ENCODE assay signal across 32 cellular contexts in genomic region chr6:49468042-49468441, GRCh38. TPM values are rescaled to one million over a fixed set of nuclear protein-coding genes. Genes with fewer than 3 reads are reported as not detected.
"Had no signal": no experiment of that assay in that cellular context is flagged by ENCODE, and none has a peak within 500 bp of the region (broad histone marks: within the 10 kb centered on the region; RNA-seq: fewer than 3 reads in every experiment).

No MANE protein-coding gene starts in this region.

- H3K27me3 Mint-ChIP-seq: activated CD4-positive, alpha-beta memory T cell treated with anti-CD3 and anti-CD28 coated beads, Interleukin-2, amount 10 ng/mL, durations not matched to agents 7 days and 5 days; activated CD4-positive, alpha-beta T cell treated with anti-CD3 and anti-CD28 coated beads for 36 hours; activated naive CD8-positive, alpha-beta T cell treated with anti-CD3 and anti-CD28 coated beads, Interleukin-2, amount 10 ng/mL, durations not matched to agents 7 days and 5 days had no signal

- H3K27me3 ChIP-seq: adrenal gland, SJCRH30 had no signal

- H3K27ac ChIP-seq: adrenal gland, RWPE1, SJCRH30, WERI-Rb-1 had no signal

- H3K9me3 ChIP-seq: adrenal gland, SJCRH30, SK-N-SH had no signal

- H3K4me1 ChIP-seq: SJCRH30 had no signal

- H3K4me3 ChIP-seq: adrenal gland, SJCRH30 had no signal

- H3K9me3 Mint-ChIP-seq: activated CD4-positive, alpha-beta memory T cell treated with anti-CD3 and anti-CD28 coated beads, Interleukin-2, amount 10 ng/mL, durations not matched to agents 7 days and 5 days; activated naive CD8-positive, alpha-beta T cell treated with anti-CD3 and anti-CD28 coated beads, Interleukin-2, amount 10 ng/mL, durations not matched to agents 7 days and 5 days had no signal

- H3K27ac Mint-ChIP-seq: activated CD4-positive, alpha-beta memory T cell treated with anti-CD3 and anti-CD28 coated beads, Interleukin-2, amount 10 ng/mL, durations not matched to agents 7 days and 5 days; activated CD4-positive, alpha-beta T cell treated with anti-CD3 and anti-CD28 coated beads for 36 hours; activated naive CD8-positive, alpha-beta T cell treated with anti-CD3 and anti-CD28 coated beads, Interleukin-2, amount 10 ng/mL, durations not matched to agents 7 days and 5 days had no signal

- DNase-seq: activated CD4-positive, alpha-beta memory T cell treated with anti-CD3 and anti-CD28 coated beads, Interleukin-2, amount 10 ng/mL, durations not matched to agents 7 days and 5 days; activated CD4-positive, alpha-beta T cell treated with anti-CD3 and anti-CD28 coated beads for 36 hours; activated CD4-positive, alpha-beta T cell treated with anti-CD3 and anti-CD28 coated beads, Interleukin-2, amount 50 U/mL, for 1 hour; activated naive CD4-positive, alpha-beta T cell treated with anti-CD3 and anti-CD28 coated beads, Interleukin-2, amount 50 U/mL, for 16 hours; activated naive CD8-positive, alpha-beta T cell treated with anti-CD3 and anti-CD28 coated beads, Interleukin-2, amount 10 ng/mL, durations not matched to agents 7 days and 5 days; activated T-cell treated with anti-CD3 and anti-CD28 coated beads, Interleukin-2, amount 50 U/mL, for 1 hour; adrenal gland; anterior cingulate cortex; caudate nucleus; IMR-90; Kasumi-1; KBM-7; NCI-H1092; NCI-H1417; NCI-H1930; NCI-H2107; NCI-H2171 treated with DMSO at 0.1 percent for 48 hours; NCI-H226; NCI-H69; NK-92 treated with Interleukin-12 subunit alpha and Interleukin-12 subunit beta, amount 100 ng/mL, for 24 hours; OCI-M1; Right ventricle myocardium superior; SJCRH30; SK-N-SH; T-helper 1 cell; WERI-Rb-1 had no signal

- H3K4me3 Mint-ChIP-seq: activated CD4-positive, alpha-beta memory T cell treated with anti-CD3 and anti-CD28 coated beads, Interleukin-2, amount 10 ng/mL, durations not matched to agents 7 days and 5 days; activated CD4-positive, alpha-beta T cell treated with anti-CD3 and anti-CD28 coated beads for 36 hours; activated naive CD8-positive, alpha-beta T cell treated with anti-CD3 and anti-CD28 coated beads, Interleukin-2, amount 10 ng/mL, durations not matched to agents 7 days and 5 days had no signal

RNA-seq across cellular contexts. Expression of gene GLYATL3, which starts 31.7 kb away (rescaled TPM):
- total RNA-seq: activated CD4-positive, alpha-beta memory T cell treated with anti-CD3 and anti-CD28 coated beads, Interleukin-2, amount 10 ng/mL, durations not matched to agents 7 days and 5 days; activated CD4-positive, alpha-beta T cell treated with anti-CD3 and anti-CD28 coated beads for 36 hours; activated CD8-positive, alpha-beta memory T cell treated with anti-CD3 and anti-CD28 coated beads for 36 hours; activated naive CD8-positive, alpha-beta T cell treated with anti-CD3 and anti-CD28 coated beads, Interleukin-2, amount 10 ng/mL, durations not matched to agents 7 days and 5 days; adrenal gland; chondrocyte; IMR-90; M059J; NCI-H460; Right ventricle myocardium superior; SJCRH30; T-helper 2 cell treated with Interferon-gamma antibody and Interleukin-4, amounts not matched to agents 100 ng/mL and 5 ng/mL, for 36 hours had no signal
